In the genomic region with DNA sequence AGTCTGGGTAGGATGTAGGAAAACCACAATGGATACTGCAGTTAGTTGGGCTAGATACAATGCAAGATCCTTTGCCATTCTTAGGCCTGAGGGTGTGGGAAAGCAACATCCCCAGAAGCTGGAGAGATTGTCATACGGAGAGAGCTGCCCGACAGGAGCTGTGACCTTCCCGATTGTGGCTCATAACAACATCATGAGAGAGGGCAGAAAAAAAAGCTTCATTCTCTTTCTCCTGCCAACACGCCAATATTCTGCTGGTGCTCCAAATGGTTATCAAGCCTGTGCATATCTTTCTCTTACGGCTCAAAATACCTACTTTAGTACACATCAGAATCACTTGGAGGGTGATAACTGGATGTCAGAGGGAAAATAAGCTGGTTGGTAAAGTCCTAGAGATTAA, we compare ENCODE assay signal across 22 cellular contexts.
"Had no signal": no experiment of that assay in that cellular context is flagged by ENCODE, and none has a peak within 500 bp of the region (broad histone marks: within the 10 kb centered on the region; RNA-seq: fewer than 3 reads in every experiment).

No MANE protein-coding gene starts in this region.

- H3K27me3 Mint-ChIP-seq: effector memory CD8-positive, alpha-beta T cell; memory B cell; progenitor cell of endocrine pancreas; stimulated activated memory B cell treated with anti-CD40 and anti-IgM and Interleukin-4, amounts not matched to agents 10 μg/mL and 1 μg/mL and 100 μg/mL, for 72 hours; type B pancreatic cell had no signal

- H3K27me3 ChIP-seq: esophagus squamous epithelium, neutrophil, spleen, testis, tibial artery had no signal

- H3K9me3 Mint-ChIP-seq: effector memory CD8-positive, alpha-beta T cell; natural killer cell; type B pancreatic cell had no signal

- ATAC-seq: effector memory CD8-positive, alpha-beta T cell; left colon; natural killer cell; stimulated activated memory B cell treated with anti-CD40 and anti-IgM and Interleukin-4, amounts not matched to agents 10 μg/mL and 1 μg/mL and 100 μg/mL, for 72 hours; stimulated activated naive CD8-positive, alpha-beta T cell treated with anti-CD3 and anti-CD28 coated beads, Interleukin-15, Interleukin-2, amounts not matched to agents 100 U/mL and 50 U/mL, for 24 hours had no signal

- H3K79me2 ChIP-seq: parathyroid adenoma had no signal

- H3K4me3 ChIP-seq: esophagus squamous epithelium, lung, skin epidermis, spleen, testis, tibial artery had no signal

- DNase-seq: cerebellar nuclear complex; cortex of kidney; effector memory CD8-positive, alpha-beta T cell; erythroblast; esophagus squamous epithelium; hippocampal formation; left colon; natural killer cell; spleen; stimulated activated CD4-positive, alpha-beta T cell treated with anti-CD3 and anti-CD28 coated beads, Interleukin-4, amount 100 ng/mL, for 4 hours; stimulated activated naive CD8-positive, alpha-beta T cell treated with anti-CD3 and anti-CD28 coated beads, Interleukin-15, Interleukin-2, amounts not matched to agents 100 U/mL and 50 U/mL, for 24 hours; substantia nigra; testis; tibial artery had no signal

- H3K4me1 Mint-ChIP-seq: memory B cell; natural killer cell; stimulated activated memory B cell treated with anti-CD40 and anti-IgM and Interleukin-4, amounts not matched to agents 10 μg/mL and 1 μg/mL and 100 μg/mL, for 72 hours had no signal

- H3K27ac Mint-ChIP-seq: effector memory CD8-positive, alpha-beta T cell; memory B cell; natural killer cell; progenitor cell of endocrine pancreas; stimulated activated memory B cell treated with anti-CD40 and anti-IgM and Interleukin-4, amounts not matched to agents 10 μg/mL and 1 μg/mL and 100 μg/mL, for 72 hours; type B pancreatic cell had no signal

- H3K9me3 ChIP-seq: esophagus squamous epithelium, neutrophil, spleen, testis, tibial artery had no signal

- H3K4me3 Mint-ChIP-seq: effector memory CD8-positive, alpha-beta T cell; memory B cell; natural killer cell; stimulated activated memory B cell treated with anti-CD40 and anti-IgM and Interleukin-4, amounts not matched to agents 10 μg/mL and 1 μg/mL and 100 μg/mL, for 72 hours; type B pancreatic cell had no signal

- H2AFZ ChIP-seq: parathyroid adenoma had no signal

- H3K9ac ChIP-seq: parathyroid adenoma had no signal

- H3K4me1 ChIP-seq: esophagus squamous epithelium, parathyroid adenoma, spleen, testis, tibial artery had no signal

- H3K27ac ChIP-seq: esophagus squamous epithelium, neutrophil, parathyroid adenoma, skin epidermis, spleen, testis, tibial artery had no signal
